In the genomic region with DNA sequence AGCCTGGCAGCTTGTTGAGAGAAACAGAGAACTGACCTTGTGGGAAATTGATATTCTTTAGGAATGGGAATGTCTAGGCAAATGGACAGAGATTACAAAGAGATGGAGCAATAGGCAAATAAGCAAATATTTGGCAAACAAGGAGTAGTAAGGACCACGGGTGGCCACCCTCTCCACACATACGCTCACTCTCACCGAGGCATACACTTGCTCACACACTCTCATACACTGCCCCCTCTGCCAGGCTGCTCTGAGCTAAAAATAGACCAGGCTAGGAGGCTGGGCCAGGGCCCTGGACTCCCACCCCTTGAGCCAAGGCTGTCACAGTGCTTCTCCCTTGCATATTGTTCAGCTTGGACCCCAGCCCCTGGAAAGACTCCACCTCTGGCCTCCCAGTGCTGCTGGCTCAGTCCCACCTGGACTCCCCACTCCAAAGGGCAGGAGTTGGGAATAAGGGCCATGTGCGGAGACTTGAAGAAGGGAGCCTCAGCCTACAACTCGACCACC, we compare ENCODE assay signal across 11 cellular contexts. TPM values are rescaled to one million over a fixed set of nuclear protein-coding genes. Genes with fewer than 3 reads are reported as not detected.
DNase-seq lines count a peak whose midpoint lies in the region; ATAC-seq and TF ChIP-seq lines count a peak whose summit lies in the region.
"Had no signal": no experiment of that assay in that cellular context is flagged by ENCODE, and none has a peak within 500 bp of the region (broad histone marks: within the 10 kb centered on the region; RNA-seq: fewer than 3 reads in every experiment).

No MANE protein-coding gene starts in this region.

- peak; percentile 82 for ATAC-seq in gastrocnemius medialis
- ATAC-seq in HG03432 (IDR thresholded peaks at IDR 0.05; ENCODE audit: unreplicated experiment): no peak

- in situ Hi-C loops in gastrocnemius medialis (cut with MboI; ENCODE audit: low sequenced_read_pairs in 4 of 4): loop anchor here in 2 of 4 donors (25.0 kb wide), 1 partner anchor 375 kb away; no protein-coding TSS in a partner anchor

- no peak for TF ChIP-seq CTCF in coronary artery (IDR thresholded peaks at IDR 0.05)
- no peak for TF ChIP-seq CTCF in kidney epithelial cell (IDR thresholded peaks at IDR 0.05; ENCODE audit: insufficient read depth, low read length, poor library complexity, severe bottlenecking)
- TF ChIP-seq CTCF in gastrocnemius medialis (IDR thresholded peaks at IDR 0.05 in 4 of 5, conservative IDR thresholded peaks at IDR 0.05 in 1 of 5): no peak

- peak overlapping the region; percentile 62 to 65 for H3K27ac ChIP-seq in coronary artery
- peak overlapping the region; percentile 88 to 95 (median 92) for H3K27ac ChIP-seq in gastrocnemius medialis

- intact Hi-C loops in gastrocnemius medialis (cut with DNase I; ENCODE audit: low total_unique reads): no loop called here

- DNase-seq in HuH-7 (ENCODE audit: low spot score) (peak; percentile 70), coronary artery (ENCODE audit: low spot score) (peak; percentile 81), kidney epithelial cell (ENCODE audit: low read depth) (no peak), gastrocnemius medialis (peak; percentile 62 to 88), NCI-H1105 treated with DMSO at 0.1 percent for 48 hours (lab: John Stamatoyannopoulos, UW) (no peak), MG63 (no peak), SW480 (ENCODE audit: low spot score) (no peak)
- DNase-seq: activated CD4-positive, CD25-positive, alpha-beta regulatory T cell treated with anti-CD3 and anti-CD28 coated beads, Interleukin-2, amount 50 U/mL, for 72 hours; NCI-H2081 treated with DMSO at 0.1 percent for 48 hours had no signal

- H3K4me3 ChIP-seq in coronary artery (peak overlapping the region; percentile 82), kidney epithelial cell (ENCODE audit: low read depth, low read length) (peak overlapping the region; percentile 46), gastrocnemius medialis (peak overlapping the region; percentile 72 to 83 (median 76)), MG63 (no peak overlapping the region)

- peaks cover 19 to 49% of the 10 kb centered on the region in 2 donors for H3K4me1 ChIP-seq in gastrocnemius medialis

- H3K36me3 ChIP-seq in kidney epithelial cell (ENCODE audit: control insufficient read depth, insufficient read depth, low read length) (no peaks in the 10 kb centered on the region), gastrocnemius medialis (peaks cover 0 to 8% of the 10 kb centered on the region in 2 donors), MG63 (no peaks in the 10 kb centered on the region)

- peak; percentile 12 to 39 for TF ChIP-seq POLR2A in gastrocnemius medialis (IDR thresholded peaks at IDR 0.05)

- H3K27me3 ChIP-seq in kidney epithelial cell (ENCODE audit: control insufficient read depth, insufficient read depth, low read length) (peaks cover 8% of the 10 kb centered on the region), gastrocnemius medialis (no peaks in the 10 kb centered on the region), MG63 (no peaks in the 10 kb centered on the region)

- H3K9me3 ChIP-seq in gastrocnemius medialis (no peaks in the 10 kb centered on the region), MG63 (no peaks in the 10 kb centered on the region)

RNA-seq across cellular contexts. Expression of a gene that starts 1.1 kb away (rescaled TPM):
- 2.4 and 3.4 TPM in 2 replicates for total RNA-seq in kidney epithelial cell
- total RNA-seq in gastrocnemius medialis: 100 to 1,000 TPM; 209 to 312 (median 235) TPM
- not detected in 2 replicates for total RNA-seq in MG63 (2014; rRNA removed; shearing (Covaris generic); ENCODE audit: low replicate concordance)
- total RNA-seq: fibroblast of lung had no signal

RNA-seq across cellular contexts. Expression of a gene that starts 38.0 kb away (rescaled TPM):
- total RNA-seq in kidney epithelial cell (0.75 and 1.8 TPM in 2 replicates), gastrocnemius medialis (1 to 10 TPM in 1 of 4 donors, under 1 TPM in 2, not detected in 1; 0.42 to 1.5 (median 0.63) TPM)
- not detected in 2 replicates for total RNA-seq in MG63 (2014; rRNA removed; shearing (Covaris generic); ENCODE audit: low replicate concordance)
- total RNA-seq: fibroblast of lung had no signal

RNA-seq across cellular contexts. Expression of a gene that starts 47.3 kb away (rescaled TPM):
- total RNA-seq in kidney epithelial cell (not detected in 2 replicates), gastrocnemius medialis (not detected)
- not detected in 2 replicates for total RNA-seq in MG63 (2014; rRNA removed; shearing (Covaris generic); ENCODE audit: low replicate concordance)
- total RNA-seq: fibroblast of lung had no signal

Comparison
In these comparisons a context has a peak if more than half of its experiments do, and no peak if none do; other contexts are left out.
1. DNase-seq: peak in HuH-7 (single experiment), coronary artery (single experiment) and gastrocnemius medialis (2 of 2); none in kidney epithelial cell (single experiment), NCI-H1105 treated with DMSO at 0.1 percent for 48 hours (single experiment), MG63 (single experiment) and SW480 (single experiment).
2. RNA of a gene that starts 1.1 kb away (total RNA-seq): 209 to 312 TPM in gastrocnemius medialis; 2.4 to 3.4 TPM in kidney epithelial cell and not detected in MG63; every median in the first group is over 10 times any median in the second.